Comparison of ENCODE assay signal across 22 cellular contexts in the genomic region with DNA sequence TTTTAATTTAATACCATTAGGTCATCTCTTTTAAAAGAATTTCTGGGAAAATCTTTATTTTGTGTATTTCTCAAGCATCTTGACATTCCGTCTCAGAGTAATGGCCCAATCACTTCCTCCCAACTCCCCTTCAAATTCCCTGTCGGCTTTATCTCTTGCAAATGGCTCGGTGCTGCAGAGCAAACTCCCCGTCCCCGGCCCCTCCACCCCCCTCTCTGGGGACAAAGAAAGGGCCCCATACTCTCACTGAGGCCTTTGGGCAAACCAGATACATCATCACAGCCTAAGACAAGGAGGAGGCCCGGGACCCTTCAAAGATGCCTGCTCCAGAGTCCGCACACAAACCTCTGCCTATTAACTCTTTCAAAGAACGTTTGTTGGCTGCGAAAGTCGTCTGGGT. TPM values are rescaled to one million over a fixed set of nuclear protein-coding genes. Genes with fewer than 3 reads are reported as not detected.
DNase-seq lines count a peak whose midpoint lies in the region; ATAC-seq and TF ChIP-seq lines count a peak whose summit lies in the region.
"Had no signal": no experiment of that assay in that cellular context is flagged by ENCODE, and none has a peak within 500 bp of the region (broad histone marks: within the 10 kb centered on the region; RNA-seq: fewer than 3 reads in every experiment).

No MANE protein-coding gene starts in this region.

- no peaks in the 10 kb centered on the region for H3K9me3 ChIP-seq in H9 (ENCODE audit: control insufficient read depth, low read depth, low read length)
- no peaks in the 10 kb centered on the region for H3K9me3 ChIP-seq in mesodermal cell (ENCODE audit: control insufficient read depth, low read length)
- peaks cover 0 to 27% (median 8%) of the 10 kb centered on the region in 8 donors for H3K9me3 ChIP-seq in spleen
- H3K9me3 ChIP-seq: SJCRH30 had no signal

- no peak overlapping the region for H3K56ac ChIP-seq in H9 (ENCODE audit: insufficient read length, low read depth, low read length)

- no peak for ATAC-seq in HG02678 (IDR thresholded peaks at IDR 0.05; ENCODE audit: unreplicated experiment)
- no peak for ATAC-seq in stimulated activated naive B cell treated with anti-CD40 and anti-IgM and Interleukin-4, amounts not matched to agents 10 μg/mL and 1 μg/mL and 100 μg/mL, for 72 hours (replicated peaks)
- ATAC-seq: GM12878, Panc1 had no signal

- H2AFZ ChIP-seq in H9 (ENCODE audit: low read length), result no peak overlapping the region

- H3K27ac ChIP-seq in H9 (ENCODE audit: insufficient read length, low read depth, low read length) (no peak overlapping the region), mesodermal cell (ENCODE audit: low read depth, low read length, severe bottlenecking) (peak overlapping the region; percentile 67), spleen (peak overlapping the region in 2 of 8 donors; percentile 24 to 44)
- H3K27ac ChIP-seq: KMS-11, SJCRH30 had no signal

- H3K23me2 ChIP-seq in H9 (ENCODE audit: insufficient read length, low read depth, low read length, poor library complexity, severe bottlenecking), result no peaks in the 10 kb centered on the region

- H3K14ac ChIP-seq in H9 (ENCODE audit: insufficient read depth, low read length), result no peak overlapping the region

- no peaks in the 10 kb centered on the region for H3K79me1 ChIP-seq in H9 (ENCODE audit: insufficient read depth, low read depth, low read length, poor library complexity, severe bottlenecking)

- no peak overlapping the region for H4K8ac ChIP-seq in H9 (replicated peaks; ENCODE audit: insufficient read length, low read depth, low read length)

- no peak overlapping the region; a peak in 1 of 7 replicates for H3K27ac Mint-ChIP-seq in H9
- H3K27ac Mint-ChIP-seq in brain, result peak overlapping the region in 4 of 5 experiments; percentile 50 to 95 (median 72)
- H3K27ac Mint-ChIP-seq in Calu3 (ENCODE audit: unreplicated experiment), result no peak overlapping the region
- H3K27ac Mint-ChIP-seq in stimulated activated naive B cell treated with anti-CD40 and anti-IgM and Interleukin-4, amounts not matched to agents 10 μg/mL and 1 μg/mL and 100 μg/mL, for 72 hours, result no peak overlapping the region
- H3K27ac Mint-ChIP-seq: CD4-positive, CD25-positive, alpha-beta regulatory T cell had no signal

- no peaks in the 10 kb centered on the region for H4K20me1 ChIP-seq in H9 (ENCODE audit: control insufficient read depth, insufficient read depth, insufficient read length)

- H3K4me2 ChIP-seq in H9 (ENCODE audit: insufficient read depth, insufficient read length, low read length), result no peak overlapping the region
- H3K4me2 ChIP-seq: KMS-11 had no signal

- no peak overlapping the region for H4K91ac ChIP-seq in H9 (ENCODE audit: insufficient read length, low read depth, low read length)

- H3K36me3 ChIP-seq in mesodermal cell (ENCODE audit: control insufficient read depth, insufficient read depth, low read length), result no peaks in the 10 kb centered on the region
- H3K36me3 ChIP-seq in spleen, result no peaks in the 10 kb centered on the region
- H3K36me3 ChIP-seq: HAP-1, SJCRH30 had no signal

- no peaks in the 10 kb centered on the region for H3K27me3 ChIP-seq in H9 (ENCODE audit: insufficient read depth, low read length)
- peaks cover 0 to 14% (median 0%) of the 10 kb centered on the region in 7 donors for H3K27me3 ChIP-seq in spleen (replicated peaks in 1 of 7)
- H3K27me3 ChIP-seq: SJCRH30 had no signal

- H3K4ac ChIP-seq in H9 (ENCODE audit: low read depth, low read length), result no peak overlapping the region

- H3K4me1 Mint-ChIP-seq in H9 (peaks cover 26 to 33% of the 10 kb centered on the region in 2 experiments), brain (peaks cover 36% of the 10 kb centered on the region), Calu3 (ENCODE audit: low read depth, unreplicated experiment) (no peaks in the 10 kb centered on the region)
- peaks cover 16 to 31% of the 10 kb centered on the region in 2 donors for H3K4me1 Mint-ChIP-seq in stimulated activated naive B cell treated with anti-CD40 and anti-IgM and Interleukin-4, amounts not matched to agents 10 μg/mL and 1 μg/mL and 100 μg/mL, for 72 hours

- no peaks in the 10 kb centered on the region; the same call in 1 of the 2 replicates for H3K4me1 ChIP-seq in H9 (ENCODE audit: insufficient read depth, low read length)
- peaks cover 49% of the 10 kb centered on the region for H3K4me1 ChIP-seq in mesodermal cell (ENCODE audit: control insufficient read depth, insufficient read depth, low read length, poor library complexity, severe bottlenecking)
- peaks cover 0 to 28% (median 14%) of the 10 kb centered on the region in 6 donors for H3K4me1 ChIP-seq in spleen
- H3K4me1 ChIP-seq: HAP-1 had no signal

- H3K9me3 Mint-ChIP-seq in H9 (peaks cover 14 to 18% of the 10 kb centered on the region in 2 experiments), brain (peaks cover 13 to 31% (median 24%) of the 10 kb centered on the region in 5 experiments), Calu3 (ENCODE audit: low read depth, unreplicated experiment) (peaks cover 10% of the 10 kb centered on the region)
- peaks cover 5 to 7% of the 10 kb centered on the region in 2 donors for H3K9me3 Mint-ChIP-seq in stimulated activated naive B cell treated with anti-CD40 and anti-IgM and Interleukin-4, amounts not matched to agents 10 μg/mL and 1 μg/mL and 100 μg/mL, for 72 hours

- no peak overlapping the region for H2BK120ac ChIP-seq in H9 (ENCODE audit: low read depth, low read length, poor library complexity, severe bottlenecking)

- no peak overlapping the region for H3K9ac ChIP-seq in H9 (ENCODE audit: extremely low read depth, insufficient read length, low read length)
- H3K9ac ChIP-seq: KMS-11 had no signal

- no peak overlapping the region for H2BK20ac ChIP-seq in H9 (ENCODE audit: low read depth, low read length, poor library complexity, severe bottlenecking)

- CTCF ChIA-PET in Calu3 (lab: Charles Lee), result interaction anchor here (0.6 kb wide), 2 partner anchors 205 to 252 kb away, joined by 3 to 4 read pairs; no protein-coding TSS in a partner anchor

- TF ChIP-seq CTCF in H9 (conservative IDR thresholded peaks at IDR 0.05) (no peak), brain (conservative IDR thresholded peaks at IDR 0.05) (no peak), spleen (IDR thresholded peaks at IDR 0.05 in 8 of 11, conservative IDR thresholded peaks at IDR 0.05 in 3 of 11) (no peak), Calu3 (IDR thresholded peaks at IDR 0.05; ENCODE audit: unreplicated experiment) (no peak)

- H2BK5ac ChIP-seq in H9 (ENCODE audit: insufficient read length, low read length), result no peak overlapping the region

- no peak overlapping the region for H2AK5ac ChIP-seq in H9 (ENCODE audit: insufficient read length, low read length)

- H2BK15ac ChIP-seq in H9 (ENCODE audit: low read depth, low read length), result no peak overlapping the region

- H3K79me2 ChIP-seq in H9 (ENCODE audit: insufficient read depth, low read length), result no peaks in the 10 kb centered on the region

- H3K23ac ChIP-seq in H9 (ENCODE audit: insufficient read length, low read depth, low read length), result no peak overlapping the region

- H3K36me3 Mint-ChIP-seq in H9 (ENCODE audit: insufficient read depth in 1 of 3, low read depth in 3 of 3) (peaks cover 3 to 20% (median 9%) of the 10 kb centered on the region in 3 experiments; a peak in 6 of 7 replicates), brain (peaks cover 39% of the 10 kb centered on the region), Calu3 (ENCODE audit: insufficient read depth, unreplicated experiment) (no peaks in the 10 kb centered on the region)
- H3K36me3 Mint-ChIP-seq in stimulated activated naive B cell treated with anti-CD40 and anti-IgM and Interleukin-4, amounts not matched to agents 10 μg/mL and 1 μg/mL and 100 μg/mL, for 72 hours, result peaks cover 7 to 11% of the 10 kb centered on the region in 2 donors

- H3K4me3 ChIP-seq in mesodermal cell (ENCODE audit: extremely low read depth, insufficient read depth, low read length, poor library complexity, severe bottlenecking) (no peak overlapping the region), spleen (no peak overlapping the region)
- H3K4me3 ChIP-seq: GM12878, HAP-1, SJCRH30 had no signal

- TF ChIP-seq POLR2A in spleen (IDR thresholded peaks at IDR 0.05), result no peak

- no CpG with 5 or more reads among the region's 10 CpGs for WGBS in H9 (ENCODE audit: extremely low coverage, insufficient read length, low lambda C conversion rate)
- 0 to 26% methylated on average over 1 to 5 of the region's 10 CpGs for WGBS in mesodermal cell (ENCODE audit: insufficient coverage in 2 of 2), 2 experiments
- 75 to 83% (median 81%) methylated on average over 10 of the region's 10 CpGs for WGBS in spleen, 5 donors

- no peak overlapping the region for H2BK12ac ChIP-seq in H9 (ENCODE audit: insufficient read length, low read depth, low read length)

- BruUV-seq in Calu3 (replicated peaks; lab: Mats Ljungman, UMichigan), result no TSS peak

- H3K27me3 Mint-ChIP-seq in H9 (ENCODE audit: low read depth), result peaks cover 11% of the 10 kb centered on the region
- peaks cover 4% of the 10 kb centered on the region for H3K27me3 Mint-ChIP-seq in brain
- no peaks in the 10 kb centered on the region for H3K27me3 Mint-ChIP-seq in Calu3 (ENCODE audit: unreplicated experiment)
- H3K27me3 Mint-ChIP-seq in stimulated activated naive B cell treated with anti-CD40 and anti-IgM and Interleukin-4, amounts not matched to agents 10 μg/mL and 1 μg/mL and 100 μg/mL, for 72 hours, result peaks cover 4 to 6% of the 10 kb centered on the region in 2 donors
- H3K27me3 Mint-ChIP-seq: CD4-positive, CD25-positive, alpha-beta regulatory T cell had no signal

- DNase-seq in H9 (peak; percentile 51), spleen (peak; percentile 51), Calu3 (no peak)
- no peak for DNase-seq in stimulated activated naive B cell treated with anti-CD40 and anti-IgM and Interleukin-4, amounts not matched to agents 10 μg/mL and 1 μg/mL and 100 μg/mL, for 72 hours
- DNase-seq: CD4-positive, CD25-positive, alpha-beta regulatory T cell; DMS79; IMR-90; NCI-H1105; NCI-H146; NCI-H2029 treated with DMSO at 0.1 percent for 48 hours; NCI-H345; NCI-H524; NCI-H774; NK-92 treated with Interleukin-12 subunit alpha and Interleukin-12 subunit beta, amount 100 ng/mL, for 24 hours; SJCRH30 had no signal

- no peak overlapping the region for H3T11ph ChIP-seq in H9 (ENCODE audit: low read length)

- no peak overlapping the region for H3K18ac ChIP-seq in H9 (ENCODE audit: insufficient read length, low read depth, low read length)

- H3K4me3 Mint-ChIP-seq in H9 (peak overlapping the region in 1 of 2 experiments; percentile 1; a peak in 1 of 5 replicates), brain (peak overlapping the region in 3 of 5 experiments; percentile 11 to 56 (median 54)), Calu3 (ENCODE audit: low read depth, unreplicated experiment) (no peak overlapping the region)
- no peak overlapping the region for H3K4me3 Mint-ChIP-seq in stimulated activated naive B cell treated with anti-CD40 and anti-IgM and Interleukin-4, amounts not matched to agents 10 μg/mL and 1 μg/mL and 100 μg/mL, for 72 hours
- H3K4me3 Mint-ChIP-seq: CD4-positive, CD25-positive, alpha-beta regulatory T cell had no signal

- no peak overlapping the region for H4K5ac ChIP-seq in H9 (ENCODE audit: insufficient read length, low read depth, low read length)

- intact Hi-C loops in spleen (cut with DNase I; ENCODE audit: low total_unique reads), result no loop called here
- intact Hi-C loops in Calu3 (cut with micrococcal nuclease; ENCODE audit: unreplicated experiment), result no loop called here

RNA-seq across cellular contexts. Expression of gene SMIM38, which starts 3.9 kb away (rescaled TPM):
- total RNA-seq in H9 (2021) (0.09 and 0.13 TPM in 2 replicates), spleen (1 to 10 TPM in 4 of 7 donors, under 1 TPM in 3; 0.44 to 2.0 (median 1.1) TPM), Calu3 (2022) (0.33 TPM in 1 of 2 replicates, not detected in the other)
- polyA plus RNA-seq in brain (ENCODE audit: insufficient read depth, low read depth, low replicate concordance) (not detected), spleen (under 1 TPM; 0.02 to 0.29 (median 0.05) TPM)
- 0.29 TPM for polyA plus RNA-seq in mesodermal cell (2013, experiment 1 of 2)
- polyA plus RNA-seq in mesodermal cell (2013, experiment 2 of 2), result 0.20 TPM

Comparison
In these comparisons a context has a peak if more than half of its experiments do, and no peak if none do; other contexts are left out.
1. DNase-seq: peak in H9 (single experiment) and spleen (single experiment); none in Calu3 (single experiment) and stimulated activated naive B cell treated with anti-CD40 and anti-IgM and Interleukin-4, amounts not matched to agents 10 μg/mL and 1 μg/mL and 100 μg/mL, for 72 hours (single experiment).
2. H3K27ac Mint-ChIP-seq: peak in brain (4 of 5); none in H9 (0 of 3), Calu3 (single experiment) and stimulated activated naive B cell treated with anti-CD40 and anti-IgM and Interleukin-4, amounts not matched to agents 10 μg/mL and 1 μg/mL and 100 μg/mL, for 72 hours (single experiment).
3. H3K4me3 Mint-ChIP-seq: peak in brain (3 of 5); none in Calu3 (single experiment) and stimulated activated naive B cell treated with anti-CD40 and anti-IgM and Interleukin-4, amounts not matched to agents 10 μg/mL and 1 μg/mL and 100 μg/mL, for 72 hours (0 of 2).